Comparison of ENCODE assay signal across 18 cellular contexts in genomic region chr5:120447706-120448239, GRCh38. TPM values are rescaled to one million over a fixed set of nuclear protein-coding genes. Genes with fewer than 3 reads are reported as not detected.
A peak's percentile ranks its signal among the peaks of the same experiment; 100 is the strongest.
DNase-seq lines count a peak whose midpoint lies in the region; ATAC-seq and TF ChIP-seq lines count a peak whose summit lies in the region.
"Had no signal": no experiment of that assay in that cellular context is flagged by ENCODE, and none has a peak within 500 bp of the region (broad histone marks: within the 10 kb centered on the region; RNA-seq: fewer than 3 reads in every experiment).

No MANE protein-coding gene starts in this region.

- no peaks in the 10 kb centered on the region for H3K36me3 ChIP-seq in RWPE2 (ENCODE audit: low read depth)
- no peaks in the 10 kb centered on the region for H3K36me3 ChIP-seq in GM23338 (ENCODE audit: insufficient read depth)
- no peaks in the 10 kb centered on the region for H3K36me3 ChIP-seq in CD8-positive, alpha-beta memory T cell (ENCODE audit: insufficient read depth, low read length)
- H3K36me3 ChIP-seq in mucosa of descending colon (ENCODE audit: low read depth), result no peaks in the 10 kb centered on the region
- H3K36me3 ChIP-seq: adrenal gland had no signal

- H3K27me3 ChIP-seq in RWPE2 (ENCODE audit: insufficient read depth, poor library complexity, severe bottlenecking) (no peaks in the 10 kb centered on the region), GM23338 (ENCODE audit: insufficient read depth) (no peaks in the 10 kb centered on the region)
- no peaks in the 10 kb centered on the region for H3K27me3 ChIP-seq in CD8-positive, alpha-beta memory T cell (ENCODE audit: insufficient read depth, low read length, poor library complexity, severe bottlenecking)
- H3K27me3 ChIP-seq: adrenal gland had no signal

- H3K27ac ChIP-seq in RWPE2 (ENCODE audit: poor library complexity, severe bottlenecking), result no peak overlapping the region
- no peak overlapping the region for H3K27ac ChIP-seq in GM23338 (ENCODE audit: low read depth)
- H3K27ac ChIP-seq in CD8-positive, alpha-beta memory T cell (ENCODE audit: low read depth, low read length), result no peak overlapping the region
- H3K27ac ChIP-seq in caudate nucleus (ENCODE audit: low read depth, low read length), result no peak overlapping the region
- H3K27ac ChIP-seq: adrenal gland had no signal

- no peaks in the 10 kb centered on the region for H4K20me1 ChIP-seq in GM23338 (replicated peaks; ENCODE audit: insufficient read depth)

- no peak overlapping the region for H3K4me2 ChIP-seq in GM23338

- CTCF ChIA-PET in CD8-positive, alpha-beta memory T cell (lab: Charles Lee), result no interaction called here

- peaks cover 7% of the 10 kb centered on the region for H3K4me1 ChIP-seq in RWPE2 (ENCODE audit: insufficient read depth, poor library complexity, severe bottlenecking)
- peaks cover 17% of the 10 kb centered on the region; the same call in 1 of the 2 replicates for H3K4me1 ChIP-seq in GM23338 (ENCODE audit: insufficient read depth)
- no peaks in the 10 kb centered on the region for H3K4me1 ChIP-seq in CD8-positive, alpha-beta memory T cell (ENCODE audit: insufficient read depth, low read length)
- H3K4me1 ChIP-seq in mucosa of descending colon (ENCODE audit: low read depth), result no peaks in the 10 kb centered on the region
- H3K4me1 ChIP-seq: adrenal gland had no signal

- H3K27me3 Mint-ChIP-seq in GM23338 (ENCODE audit: insufficient read depth, low read depth, poor library complexity), result peaks cover 1% of the 10 kb centered on the region
- no peaks in the 10 kb centered on the region for H3K27me3 Mint-ChIP-seq in CD8-positive, alpha-beta memory T cell

- H3F3A ChIP-seq in GM23338 (replicated peaks; ENCODE audit: low read depth), result no peaks in the 10 kb centered on the region

- no peak overlapping the region for H3K27ac Mint-ChIP-seq in GM23338
- no peak overlapping the region for H3K27ac Mint-ChIP-seq in CD8-positive, alpha-beta memory T cell
- H3K27ac Mint-ChIP-seq: CD8-positive, alpha-beta T cell; natural killer cell; WTC11 had no signal

- no peak overlapping the region for H2AFZ ChIP-seq in GM23338

- H3K36me3 Mint-ChIP-seq in GM23338 (ENCODE audit: low read depth), result no peaks in the 10 kb centered on the region
- H3K36me3 Mint-ChIP-seq in CD8-positive, alpha-beta memory T cell, result no peaks in the 10 kb centered on the region
- H3K36me3 Mint-ChIP-seq: CD8-positive, alpha-beta T cell; natural killer cell; WTC11 had no signal

- intact Hi-C loops in mucosa of descending colon (cut with DNase I, micrococcal nuclease), result no loop called here

- H3K79me2 ChIP-seq in GM23338 (replicated peaks; ENCODE audit: insufficient read depth), result no peaks in the 10 kb centered on the region

- POLR2A ChIA-PET in CD8-positive, alpha-beta memory T cell (lab: Charles Lee), result no interaction called here

- H3K4me3 ChIP-seq in RWPE2 (ENCODE audit: severe bottlenecking), result no peak overlapping the region
- H3K4me3 ChIP-seq in fibroblast of mammary gland (ENCODE audit: control insufficient read depth, low read depth, low read length), result no peak overlapping the region
- H3K4me3 ChIP-seq in GM23338, result no peak overlapping the region
- H3K4me3 ChIP-seq in CD8-positive, alpha-beta memory T cell (ENCODE audit: low read length), result no peak overlapping the region
- H3K4me3 ChIP-seq in mucosa of descending colon, result no peak overlapping the region
- H3K4me3 ChIP-seq: adrenal gland had no signal

- no peak overlapping the region for H3K4me3 Mint-ChIP-seq in GM23338
- H3K4me3 Mint-ChIP-seq in CD8-positive, alpha-beta memory T cell, result no peak overlapping the region
- H3K4me3 Mint-ChIP-seq: CD8-positive, alpha-beta T cell; natural killer cell; WTC11 had no signal

- H3K9me3 Mint-ChIP-seq in GM23338, result no peaks in the 10 kb centered on the region
- peaks cover 0 to 6% (median 0%) of the 10 kb centered on the region in 5 donors for H3K9me3 Mint-ChIP-seq in CD8-positive, alpha-beta memory T cell
- H3K9me3 Mint-ChIP-seq: CD8-positive, alpha-beta T cell; WTC11 had no signal

- H3K9me3 ChIP-seq in RWPE2 (ENCODE audit: severe bottlenecking) (no peaks in the 10 kb centered on the region), mucosa of descending colon (no peaks in the 10 kb centered on the region)
- no peaks in the 10 kb centered on the region for H3K9me3 ChIP-seq in CD8-positive, alpha-beta memory T cell (ENCODE audit: low read length)
- H3K9me3 ChIP-seq: adrenal gland had no signal

- DNase-seq in A172 (ENCODE audit: low spot score) (peak; percentile 52), HCEC 1CT (peak; percentile 71), RWPE2 (ENCODE audit: low spot score) (no peak), fibroblast of mammary gland (ENCODE audit: low read depth) (peak; percentile 40), GM23338 (ENCODE audit: low spot score) (no peak), caudate nucleus (lab: John Stamatoyannopoulos, UW) (no peak), mucosa of descending colon (no peak)
- no peak for DNase-seq in CD8-positive, alpha-beta memory T cell
- DNase-seq: activated CD8-positive, alpha-beta memory T cell treated with anti-CD3 and anti-CD28 coated beads for 24 hours; adrenal gland; CD8-positive, alpha-beta T cell; GF-D8; left ventricle myocardium superior; natural killer cell; NCI-H69; T-helper 1 cell had no signal

- ATAC-seq in RWPE2 (ENCODE audit: low read depth) (peak; percentile 75), GM23338 (no peak), mucosa of descending colon (no peak)
- ATAC-seq: CD8-positive, alpha-beta T cell; HepG2; left ventricle myocardium superior; natural killer cell; WTC11 had no signal

- TF ChIP-seq CTCF in RWPE2 (IDR thresholded peaks at IDR 0.05; ENCODE audit: poor library complexity, severe bottlenecking), result peak; percentile 39
- no peak for TF ChIP-seq CTCF in fibroblast of mammary gland (conservative IDR thresholded peaks at IDR 0.05; ENCODE audit: control insufficient read depth, insufficient read depth, low read depth, low read length)
- TF ChIP-seq CTCF in GM23338 (conservative IDR thresholded peaks at IDR 0.05; ENCODE audit: low read depth in 2 of 2), result 0 out of 4 replicates have a peak, but pooled peaks of 1 of the 2 experiments have one; percentile 2
- no peak for TF ChIP-seq CTCF in mucosa of descending colon (IDR thresholded peaks at IDR 0.05)

- peaks cover 3% of the 10 kb centered on the region; the same call in 1 of the 2 replicates for H3K9me2 ChIP-seq in GM23338 (ENCODE audit: insufficient read depth)

- peaks cover 10% of the 10 kb centered on the region; the same call in 2 of the 3 replicates for H3K4me1 Mint-ChIP-seq in GM23338
- H3K4me1 Mint-ChIP-seq in CD8-positive, alpha-beta memory T cell, result no peaks in the 10 kb centered on the region
- H3K4me1 Mint-ChIP-seq: natural killer cell had no signal

TF ChIP-seq in GM23338, 12 proteins besides CTCF, POLR2A, EP300 and RAD21 (continues in another document):
- no peak for TF ChIP-seq JUNB (IDR thresholded peaks at IDR 0.05; ENCODE audit: unreplicated experiment)
- TF ChIP-seq CREB1 (CRISPR knock-in tag; IDR thresholded peaks at IDR 0.05; ENCODE audit: low read depth), result no peak
- TF ChIP-seq EZH2phosphoT487 (IDR thresholded peaks at IDR 0.05; ENCODE audit: unreplicated experiment), result no peak
- TF ChIP-seq ZNF331 (CRISPR knock-in tag; IDR thresholded peaks at IDR 0.05; ENCODE audit: low read depth), result no peak
- no peak for TF ChIP-seq ZNF114 (CRISPR knock-in tag; IDR thresholded peaks at IDR 0.05)
- TF ChIP-seq EZH2 (IDR thresholded peaks at IDR 0.05; ENCODE audit: low read depth, unreplicated experiment), result no peak
- TF ChIP-seq, protein P1, sequence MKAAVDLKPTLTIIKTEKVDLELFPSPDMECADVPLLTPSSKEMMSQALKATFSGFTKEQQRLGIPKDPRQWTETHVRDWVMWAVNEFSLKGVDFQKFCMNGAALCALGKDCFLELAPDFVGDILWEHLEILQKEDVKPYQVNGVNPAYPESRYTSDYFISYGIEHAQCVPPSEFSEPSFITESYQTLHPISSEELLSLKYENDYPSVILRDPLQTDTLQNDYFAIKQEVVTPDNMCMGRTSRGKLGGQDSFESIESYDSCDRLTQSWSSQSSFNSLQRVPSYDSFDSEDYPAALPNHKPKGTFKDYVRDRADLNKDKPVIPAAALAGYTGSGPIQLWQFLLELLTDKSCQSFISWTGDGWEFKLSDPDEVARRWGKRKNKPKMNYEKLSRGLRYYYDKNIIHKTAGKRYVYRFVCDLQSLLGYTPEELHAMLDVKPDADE (IDR thresholded peaks at IDR 0.05), result no peak
- TF ChIP-seq POLR2AphosphoS5 (IDR thresholded peaks at IDR 0.05; ENCODE audit: low read depth), result no peak
- TF ChIP-seq NANOG (IDR thresholded peaks at IDR 0.05; ENCODE audit: borderline replicate concordance), result no peak
- no peak for TF ChIP-seq STAT1 (IDR thresholded peaks at IDR 0.05; ENCODE audit: unreplicated experiment)
- TF ChIP-seq, protein P2, sequence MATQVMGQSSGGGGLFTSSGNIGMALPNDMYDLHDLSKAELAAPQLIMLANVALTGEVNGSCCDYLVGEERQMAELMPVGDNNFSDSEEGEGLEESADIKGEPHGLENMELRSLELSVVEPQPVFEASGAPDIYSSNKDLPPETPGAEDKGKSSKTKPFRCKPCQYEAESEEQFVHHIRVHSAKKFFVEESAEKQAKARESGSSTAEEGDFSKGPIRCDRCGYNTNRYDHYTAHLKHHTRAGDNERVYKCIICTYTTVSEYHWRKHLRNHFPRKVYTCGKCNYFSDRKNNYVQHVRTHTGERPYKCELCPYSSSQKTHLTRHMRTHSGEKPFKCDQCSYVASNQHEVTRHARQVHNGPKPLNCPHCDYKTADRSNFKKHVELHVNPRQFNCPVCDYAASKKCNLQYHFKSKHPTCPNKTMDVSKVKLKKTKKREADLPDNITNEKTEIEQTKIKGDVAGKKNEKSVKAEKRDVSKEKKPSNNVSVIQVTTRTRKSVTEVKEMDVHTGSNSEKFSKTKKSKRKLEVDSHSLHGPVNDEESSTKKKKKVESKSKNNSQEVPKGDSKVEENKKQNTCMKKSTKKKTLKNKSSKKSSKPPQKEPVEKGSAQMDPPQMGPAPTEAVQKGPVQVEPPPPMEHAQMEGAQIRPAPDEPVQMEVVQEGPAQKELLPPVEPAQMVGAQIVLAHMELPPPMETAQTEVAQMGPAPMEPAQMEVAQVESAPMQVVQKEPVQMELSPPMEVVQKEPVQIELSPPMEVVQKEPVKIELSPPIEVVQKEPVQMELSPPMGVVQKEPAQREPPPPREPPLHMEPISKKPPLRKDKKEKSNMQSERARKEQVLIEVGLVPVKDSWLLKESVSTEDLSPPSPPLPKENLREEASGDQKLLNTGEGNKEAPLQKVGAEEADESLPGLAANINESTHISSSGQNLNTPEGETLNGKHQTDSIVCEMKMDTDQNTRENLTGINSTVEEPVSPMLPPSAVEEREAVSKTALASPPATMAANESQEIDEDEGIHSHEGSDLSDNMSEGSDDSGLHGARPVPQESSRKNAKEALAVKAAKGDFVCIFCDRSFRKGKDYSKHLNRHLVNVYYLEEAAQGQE (IDR thresholded peaks at IDR 0.05; ENCODE audit: unreplicated experiment), result no peak

RNA-seq across cellular contexts. Expression of gene PRR16, which starts 16.3 kb away (rescaled TPM):
- 1.9 and 4.0 TPM in 2 replicates for total RNA-seq in A172 (2014; rRNA removed; shearing (Covaris generic))
- 0.62 and 1.0 TPM in 2 replicates for total RNA-seq in GM23338 (2014; rRNA removed; shearing (Covaris generic))
- 0.64 and 1.7 TPM in 2 replicates for polyA plus RNA-seq in GM23338 (2016; fragmentation: Nextera tagmentation; extraction: Ambion mirVana)
- not detected for total RNA-seq in CD8-positive, alpha-beta memory T cell
- not detected for polyA plus RNA-seq in CD8-positive, alpha-beta memory T cell
- 1 to 10 TPM in 2 of 3 donors, under 1 TPM in 1; 0.69 to 2.9 (median 1.9) TPM for total RNA-seq in mucosa of descending colon
- total RNA-seq: CD8-positive, alpha-beta T cell; HepG2; natural killer cell had no signal
- polyA plus RNA-seq: HepG2 had no signal

Comparison
In these comparisons a context has a peak if more than half of its experiments do, and no peak if none do; other contexts are left out.
1. DNase-seq: peak in A172 (single experiment), HCEC 1CT (single experiment) and fibroblast of mammary gland (single experiment); none in RWPE2 (single experiment), GM23338 (single experiment), CD8-positive, alpha-beta memory T cell (0 of 5), caudate nucleus (0 of 61) and mucosa of descending colon (0 of 3).